1 cellular context compared by ENCODE assay signal in the genomic region with DNA sequence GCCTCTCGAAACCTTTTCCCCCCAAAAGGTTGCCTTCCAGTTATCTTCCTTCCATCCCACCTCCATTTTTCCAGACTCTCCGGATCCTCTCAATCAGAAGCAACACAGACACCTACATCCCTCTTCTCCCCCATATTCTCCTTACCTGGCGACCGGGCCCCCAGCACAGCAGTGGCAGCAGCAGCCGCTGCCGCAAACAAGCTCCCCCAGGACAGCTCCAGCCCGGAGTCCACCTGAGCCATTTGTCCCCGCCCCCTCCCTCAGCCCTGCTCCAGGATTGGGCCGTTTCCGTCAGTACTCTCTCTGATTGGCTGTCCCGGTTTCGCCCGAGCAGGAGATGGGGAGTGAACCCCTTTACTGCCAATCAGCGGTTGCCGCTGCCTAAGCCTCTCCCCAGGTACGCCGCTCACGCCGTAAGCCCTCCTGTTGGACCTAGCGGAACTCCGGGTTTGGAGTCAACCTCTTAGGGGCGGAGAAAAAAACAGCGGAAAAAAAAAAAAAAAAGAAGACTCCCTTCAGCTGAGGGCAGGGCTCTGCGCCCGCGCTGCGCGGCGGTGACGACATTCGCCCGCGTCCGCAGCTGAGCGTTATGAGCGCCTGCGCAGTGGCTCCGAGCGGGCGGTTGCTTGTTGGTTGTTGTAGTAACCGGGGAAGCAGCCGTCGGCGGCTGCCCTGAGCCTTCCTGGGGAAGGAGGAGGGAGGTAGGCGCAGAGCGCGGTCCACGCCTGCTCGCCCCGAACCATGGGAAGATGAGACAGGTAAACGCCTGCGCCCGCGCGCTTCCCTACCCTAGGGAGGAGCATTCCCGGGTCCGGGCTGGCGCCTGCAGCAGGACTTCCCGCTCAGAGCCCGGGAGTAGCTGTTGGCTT.
A peak's percentile ranks its signal among the peaks of the same experiment; 100 is the strongest.
TF ChIP-seq lines count a peak whose summit lies in the region.

A gene with protein sequence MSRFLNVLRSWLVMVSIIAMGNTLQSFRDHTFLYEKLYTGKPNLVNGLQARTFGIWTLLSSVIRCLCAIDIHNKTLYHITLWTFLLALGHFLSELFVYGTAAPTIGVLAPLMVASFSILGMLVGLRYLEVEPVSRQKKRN (minus strand): TSS at position 247 of the 869 bp plus-strand sequence. CDS start 3,374 bp downstream, outside the sequence.
A gene with protein sequence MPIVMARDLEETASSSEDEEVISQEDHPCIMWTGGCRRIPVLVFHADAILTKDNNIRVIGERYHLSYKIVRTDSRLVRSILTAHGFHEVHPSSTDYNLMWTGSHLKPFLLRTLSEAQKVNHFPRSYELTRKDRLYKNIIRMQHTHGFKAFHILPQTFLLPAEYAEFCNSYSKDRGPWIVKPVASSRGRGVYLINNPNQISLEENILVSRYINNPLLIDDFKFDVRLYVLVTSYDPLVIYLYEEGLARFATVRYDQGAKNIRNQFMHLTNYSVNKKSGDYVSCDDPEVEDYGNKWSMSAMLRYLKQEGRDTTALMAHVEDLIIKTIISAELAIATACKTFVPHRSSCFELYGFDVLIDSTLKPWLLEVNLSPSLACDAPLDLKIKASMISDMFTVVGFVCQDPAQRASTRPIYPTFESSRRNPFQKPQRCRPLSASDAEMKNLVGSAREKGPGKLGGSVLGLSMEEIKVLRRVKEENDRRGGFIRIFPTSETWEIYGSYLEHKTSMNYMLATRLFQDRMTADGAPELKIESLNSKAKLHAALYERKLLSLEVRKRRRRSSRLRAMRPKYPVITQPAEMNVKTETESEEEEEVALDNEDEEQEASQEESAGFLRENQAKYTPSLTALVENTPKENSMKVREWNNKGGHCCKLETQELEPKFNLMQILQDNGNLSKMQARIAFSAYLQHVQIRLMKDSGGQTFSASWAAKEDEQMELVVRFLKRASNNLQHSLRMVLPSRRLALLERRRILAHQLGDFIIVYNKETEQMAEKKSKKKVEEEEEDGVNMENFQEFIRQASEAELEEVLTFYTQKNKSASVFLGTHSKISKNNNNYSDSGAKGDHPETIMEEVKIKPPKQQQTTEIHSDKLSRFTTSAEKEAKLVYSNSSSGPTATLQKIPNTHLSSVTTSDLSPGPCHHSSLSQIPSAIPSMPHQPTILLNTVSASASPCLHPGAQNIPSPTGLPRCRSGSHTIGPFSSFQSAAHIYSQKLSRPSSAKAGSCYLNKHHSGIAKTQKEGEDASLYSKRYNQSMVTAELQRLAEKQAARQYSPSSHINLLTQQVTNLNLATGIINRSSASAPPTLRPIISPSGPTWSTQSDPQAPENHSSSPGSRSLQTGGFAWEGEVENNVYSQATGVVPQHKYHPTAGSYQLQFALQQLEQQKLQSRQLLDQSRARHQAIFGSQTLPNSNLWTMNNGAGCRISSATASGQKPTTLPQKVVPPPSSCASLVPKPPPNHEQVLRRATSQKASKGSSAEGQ (N-terminal part only) (plus strand): TSS at position 617 of the 869 bp plus-strand sequence. CDS start 1,904 bp downstream, outside the sequence.

TF ChIP-seq in HEK293, 187 proteins besides CTCF, POLR2A, EP300 and RAD21 (continued from another document and continues in another):
- TF ChIP-seq, protein P1, sequence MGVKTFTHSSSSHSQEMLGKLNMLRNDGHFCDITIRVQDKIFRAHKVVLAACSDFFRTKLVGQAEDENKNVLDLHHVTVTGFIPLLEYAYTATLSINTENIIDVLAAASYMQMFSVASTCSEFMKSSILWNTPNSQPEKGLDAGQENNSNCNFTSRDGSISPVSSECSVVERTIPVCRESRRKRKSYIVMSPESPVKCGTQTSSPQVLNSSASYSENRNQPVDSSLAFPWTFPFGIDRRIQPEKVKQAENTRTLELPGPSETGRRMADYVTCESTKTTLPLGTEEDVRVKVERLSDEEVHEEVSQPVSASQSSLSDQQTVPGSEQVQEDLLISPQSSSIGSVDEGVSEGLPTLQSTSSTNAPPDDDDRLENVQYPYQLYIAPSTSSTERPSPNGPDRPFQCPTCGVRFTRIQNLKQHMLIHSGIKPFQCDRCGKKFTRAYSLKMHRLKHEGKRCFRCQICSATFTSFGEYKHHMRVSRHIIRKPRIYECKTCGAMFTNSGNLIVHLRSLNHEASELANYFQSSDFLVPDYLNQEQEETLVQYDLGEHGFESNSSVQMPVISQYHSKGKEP (tag by site-specific recombination; IDR thresholded peaks at IDR 0.05): no peak
- TF ChIP-seq ZNF114 (tag by site-specific recombination; IDR thresholded peaks at IDR 0.05) (no peak), ZBTB21 (tag by site-specific recombination; IDR thresholded peaks at IDR 0.05) (peak; percentile 56; the same call in 1 of the 2 replicates), WT1 (tag by site-specific recombination; IDR thresholded peaks at IDR 0.05) (peak; percentile 38), KLF9 (tag by site-specific recombination; IDR thresholded peaks at IDR 0.05; ENCODE audit: low read depth) (peak; percentile 38; the same call in 1 of the 2 replicates), ZNF76 (tag by site-specific recombination; IDR thresholded peaks at IDR 0.05; ENCODE audit: borderline replicate concordance, low read depth) (no peak; the same call in 1 of the 2 replicates), ZSCAN16 (tag by site-specific recombination; IDR thresholded peaks at IDR 0.05) (no peak), ZNF433 (tag by site-specific recombination; IDR thresholded peaks at IDR 0.05; ENCODE audit: low read depth) (no peak), SCRT2 (tag by site-specific recombination; IDR thresholded peaks at IDR 0.05) (peak; percentile 79), ZNF621 (tag by site-specific recombination; IDR thresholded peaks at IDR 0.05) (no peak), ZNF623 (tag by site-specific recombination; IDR thresholded peaks at IDR 0.05) (no peak), ZNF677 (tag by site-specific recombination; IDR thresholded peaks at IDR 0.05) (no peak), GFI1B (tag by site-specific recombination; IDR thresholded peaks at IDR 0.05) (no peak), ZNF214 (tag by site-specific recombination; IDR thresholded peaks at IDR 0.05; ENCODE audit: borderline replicate concordance) (no peak), ZNF561 (tag by site-specific recombination; IDR thresholded peaks at IDR 0.05; ENCODE audit: borderline replicate concordance) (no peak), ZNF530 (tag by site-specific recombination; IDR thresholded peaks at IDR 0.05; ENCODE audit: low read depth) (no peak), ZNF324 (tag by site-specific recombination; IDR thresholded peaks at IDR 0.05) (no peak), ZFP41 (tag by site-specific recombination; IDR thresholded peaks at IDR 0.05; ENCODE audit: borderline replicate concordance) (no peak), ZNF670 (tag by site-specific recombination; IDR thresholded peaks at IDR 0.05; ENCODE audit: low read depth) (no peak), ZNF560 (tag by site-specific recombination; IDR thresholded peaks at IDR 0.05; ENCODE audit: borderline replicate concordance) (no peak)
- TF ChIP-seq, protein P2, sequence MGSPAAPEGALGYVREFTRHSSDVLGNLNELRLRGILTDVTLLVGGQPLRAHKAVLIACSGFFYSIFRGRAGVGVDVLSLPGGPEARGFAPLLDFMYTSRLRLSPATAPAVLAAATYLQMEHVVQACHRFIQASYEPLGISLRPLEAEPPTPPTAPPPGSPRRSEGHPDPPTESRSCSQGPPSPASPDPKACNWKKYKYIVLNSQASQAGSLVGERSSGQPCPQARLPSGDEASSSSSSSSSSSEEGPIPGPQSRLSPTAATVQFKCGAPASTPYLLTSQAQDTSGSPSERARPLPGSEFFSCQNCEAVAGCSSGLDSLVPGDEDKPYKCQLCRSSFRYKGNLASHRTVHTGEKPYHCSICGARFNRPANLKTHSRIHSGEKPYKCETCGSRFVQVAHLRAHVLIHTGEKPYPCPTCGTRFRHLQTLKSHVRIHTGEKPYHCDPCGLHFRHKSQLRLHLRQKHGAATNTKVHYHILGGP (tag by site-specific recombination; IDR thresholded peaks at IDR 0.05): no peak
- TF ChIP-seq, protein P3, sequence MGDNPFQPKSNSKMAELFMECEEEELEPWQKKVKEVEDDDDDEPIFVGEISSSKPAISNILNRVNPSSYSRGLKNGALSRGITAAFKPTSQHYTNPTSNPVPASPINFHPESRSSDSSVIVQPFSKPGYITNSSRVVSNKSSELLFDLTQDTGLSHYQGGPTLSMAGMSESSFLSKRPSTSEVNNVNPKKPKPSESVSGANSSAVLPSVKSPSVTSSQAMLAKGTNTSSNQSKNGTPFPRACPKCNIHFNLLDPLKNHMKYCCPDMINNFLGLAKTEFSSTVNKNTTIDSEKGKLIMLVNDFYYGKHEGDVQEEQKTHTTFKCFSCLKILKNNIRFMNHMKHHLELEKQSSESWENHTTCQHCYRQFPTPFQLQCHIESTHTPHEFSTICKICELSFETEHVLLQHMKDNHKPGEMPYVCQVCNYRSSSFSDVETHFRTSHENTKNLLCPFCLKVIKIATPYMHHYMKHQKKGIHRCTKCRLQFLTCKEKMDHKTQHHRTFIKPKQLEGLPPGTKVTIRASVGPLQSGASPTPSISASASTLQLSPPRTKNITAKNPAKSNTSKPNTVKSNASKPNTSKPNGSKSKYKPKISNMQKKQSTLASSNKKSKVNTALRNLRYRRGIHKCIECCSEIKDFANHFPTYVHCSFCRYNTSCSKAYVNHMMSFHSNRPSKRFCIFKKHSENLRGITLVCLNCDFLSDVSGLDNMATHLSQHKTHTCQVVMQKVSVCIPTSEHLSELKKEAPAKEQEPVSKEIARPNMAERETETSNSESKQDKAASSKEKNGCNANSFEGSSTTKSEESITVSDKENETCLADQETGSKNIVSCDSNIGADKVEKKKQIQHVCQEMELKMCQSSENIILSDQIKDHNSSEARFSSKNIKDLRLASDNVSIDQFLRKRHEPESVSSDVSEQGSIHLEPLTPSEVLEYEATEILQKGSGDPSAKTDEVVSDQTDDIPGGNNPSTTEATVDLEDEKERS (tag by site-specific recombination; IDR thresholded peaks at IDR 0.05): peak; percentile 73; the same call in 1 of the 2 replicates
- TF ChIP-seq, protein P4, sequence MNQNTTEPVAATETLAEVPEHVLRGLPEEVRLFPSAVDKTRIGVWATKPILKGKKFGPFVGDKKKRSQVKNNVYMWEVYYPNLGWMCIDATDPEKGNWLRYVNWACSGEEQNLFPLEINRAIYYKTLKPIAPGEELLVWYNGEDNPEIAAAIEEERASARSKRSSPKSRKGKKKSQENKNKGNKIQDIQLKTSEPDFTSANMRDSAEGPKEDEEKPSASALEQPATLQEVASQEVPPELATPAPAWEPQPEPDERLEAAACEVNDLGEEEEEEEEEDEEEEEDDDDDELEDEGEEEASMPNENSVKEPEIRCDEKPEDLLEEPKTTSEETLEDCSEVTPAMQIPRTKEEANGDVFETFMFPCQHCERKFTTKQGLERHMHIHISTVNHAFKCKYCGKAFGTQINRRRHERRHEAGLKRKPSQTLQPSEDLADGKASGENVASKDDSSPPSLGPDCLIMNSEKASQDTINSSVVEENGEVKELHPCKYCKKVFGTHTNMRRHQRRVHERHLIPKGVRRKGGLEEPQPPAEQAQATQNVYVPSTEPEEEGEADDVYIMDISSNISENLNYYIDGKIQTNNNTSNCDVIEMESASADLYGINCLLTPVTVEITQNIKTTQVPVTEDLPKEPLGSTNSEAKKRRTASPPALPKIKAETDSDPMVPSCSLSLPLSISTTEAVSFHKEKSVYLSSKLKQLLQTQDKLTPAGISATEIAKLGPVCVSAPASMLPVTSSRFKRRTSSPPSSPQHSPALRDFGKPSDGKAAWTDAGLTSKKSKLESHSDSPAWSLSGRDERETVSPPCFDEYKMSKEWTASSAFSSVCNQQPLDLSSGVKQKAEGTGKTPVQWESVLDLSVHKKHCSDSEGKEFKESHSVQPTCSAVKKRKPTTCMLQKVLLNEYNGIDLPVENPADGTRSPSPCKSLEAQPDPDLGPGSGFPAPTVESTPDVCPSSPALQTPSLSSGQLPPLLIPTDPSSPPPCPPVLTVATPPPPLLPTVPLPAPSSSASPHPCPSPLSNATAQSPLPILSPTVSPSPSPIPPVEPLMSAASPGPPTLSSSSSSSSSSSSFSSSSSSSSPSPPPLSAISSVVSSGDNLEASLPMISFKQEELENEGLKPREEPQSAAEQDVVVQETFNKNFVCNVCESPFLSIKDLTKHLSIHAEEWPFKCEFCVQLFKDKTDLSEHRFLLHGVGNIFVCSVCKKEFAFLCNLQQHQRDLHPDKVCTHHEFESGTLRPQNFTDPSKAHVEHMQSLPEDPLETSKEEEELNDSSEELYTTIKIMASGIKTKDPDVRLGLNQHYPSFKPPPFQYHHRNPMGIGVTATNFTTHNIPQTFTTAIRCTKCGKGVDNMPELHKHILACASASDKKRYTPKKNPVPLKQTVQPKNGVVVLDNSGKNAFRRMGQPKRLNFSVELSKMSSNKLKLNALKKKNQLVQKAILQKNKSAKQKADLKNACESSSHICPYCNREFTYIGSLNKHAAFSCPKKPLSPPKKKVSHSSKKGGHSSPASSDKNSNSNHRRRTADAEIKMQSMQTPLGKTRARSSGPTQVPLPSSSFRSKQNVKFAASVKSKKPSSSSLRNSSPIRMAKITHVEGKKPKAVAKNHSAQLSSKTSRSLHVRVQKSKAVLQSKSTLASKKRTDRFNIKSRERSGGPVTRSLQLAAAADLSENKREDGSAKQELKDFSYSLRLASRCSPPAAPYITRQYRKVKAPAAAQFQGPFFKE (tag by site-specific recombination; IDR thresholded peaks at IDR 0.05; ENCODE audit: borderline replicate concordance): no peak
- TF ChIP-seq, protein P5, sequence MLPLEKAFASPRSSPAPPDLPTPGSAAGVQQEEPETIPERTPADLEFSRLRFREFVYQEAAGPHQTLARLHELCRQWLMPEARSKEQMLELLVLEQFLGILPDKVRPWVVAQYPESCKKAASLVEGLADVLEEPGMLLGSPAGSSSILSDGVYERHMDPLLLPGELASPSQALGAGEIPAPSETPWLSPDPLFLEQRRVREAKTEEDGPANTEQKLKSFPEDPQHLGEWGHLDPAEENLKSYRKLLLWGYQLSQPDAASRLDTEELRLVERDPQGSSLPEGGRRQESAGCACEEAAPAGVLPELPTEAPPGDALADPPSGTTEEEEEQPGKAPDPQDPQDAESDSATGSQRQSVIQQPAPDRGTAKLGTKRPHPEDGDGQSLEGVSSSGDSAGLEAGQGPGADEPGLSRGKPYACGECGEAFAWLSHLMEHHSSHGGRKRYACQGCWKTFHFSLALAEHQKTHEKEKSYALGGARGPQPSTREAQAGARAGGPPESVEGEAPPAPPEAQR (tag by site-specific recombination; IDR thresholded peaks at IDR 0.05): no peak
- TF ChIP-seq, protein P6, sequence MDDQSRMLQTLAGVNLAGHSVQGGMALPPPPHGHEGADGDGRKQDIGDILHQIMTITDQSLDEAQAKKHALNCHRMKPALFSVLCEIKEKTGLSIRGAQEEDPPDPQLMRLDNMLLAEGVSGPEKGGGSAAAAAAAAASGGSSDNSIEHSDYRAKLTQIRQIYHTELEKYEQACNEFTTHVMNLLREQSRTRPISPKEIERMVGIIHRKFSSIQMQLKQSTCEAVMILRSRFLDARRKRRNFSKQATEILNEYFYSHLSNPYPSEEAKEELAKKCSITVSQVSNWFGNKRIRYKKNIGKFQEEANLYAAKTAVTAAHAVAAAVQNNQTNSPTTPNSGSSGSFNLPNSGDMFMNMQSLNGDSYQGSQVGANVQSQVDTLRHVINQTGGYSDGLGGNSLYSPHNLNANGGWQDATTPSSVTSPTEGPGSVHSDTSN (CRISPR knock-in tag; IDR thresholded peaks at IDR 0.05): no peak
- TF ChIP-seq, protein P7, sequence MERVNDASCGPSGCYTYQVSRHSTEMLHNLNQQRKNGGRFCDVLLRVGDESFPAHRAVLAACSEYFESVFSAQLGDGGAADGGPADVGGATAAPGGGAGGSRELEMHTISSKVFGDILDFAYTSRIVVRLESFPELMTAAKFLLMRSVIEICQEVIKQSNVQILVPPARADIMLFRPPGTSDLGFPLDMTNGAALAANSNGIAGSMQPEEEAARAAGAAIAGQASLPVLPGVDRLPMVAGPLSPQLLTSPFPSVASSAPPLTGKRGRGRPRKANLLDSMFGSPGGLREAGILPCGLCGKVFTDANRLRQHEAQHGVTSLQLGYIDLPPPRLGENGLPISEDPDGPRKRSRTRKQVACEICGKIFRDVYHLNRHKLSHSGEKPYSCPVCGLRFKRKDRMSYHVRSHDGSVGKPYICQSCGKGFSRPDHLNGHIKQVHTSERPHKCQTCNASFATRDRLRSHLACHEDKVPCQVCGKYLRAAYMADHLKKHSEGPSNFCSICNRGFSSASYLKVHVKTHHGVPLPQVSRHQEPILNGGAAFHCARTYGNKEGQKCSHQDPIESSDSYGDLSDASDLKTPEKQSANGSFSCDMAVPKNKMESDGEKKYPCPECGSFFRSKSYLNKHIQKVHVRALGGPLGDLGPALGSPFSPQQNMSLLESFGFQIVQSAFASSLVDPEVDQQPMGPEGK (tag by site-specific recombination; IDR thresholded peaks at IDR 0.05): peak; percentile 90
